8 cellular contexts compared by ENCODE assay signal in genomic region chr3:136250226-136250861, GRCh38. TPM values are rescaled to one million over a fixed set of nuclear protein-coding genes. Genes with fewer than 3 reads are reported as not detected.
DNase-seq lines count a peak whose midpoint lies in the region; FAIRE-seq and TF ChIP-seq lines count a peak whose summit lies in the region.

TSS of gene PCCB (plus strand) at chr3:136250340. CDS start at chr3:136250376, 36 bp downstream.

- H3K4me3 Mint-ChIP-seq in H9, result peak within 1 kb of the TSS; percentile 84 to 86

- H2BK15ac ChIP-seq in H9 (ENCODE audit: low read depth, low read length), result no peak within 1 kb of the TSS

- H3K9me3 Mint-ChIP-seq in H9, result no peaks in the 10 kb centered on the region

- no peaks in the 10 kb centered on the region for H3K27me3 ChIP-seq in H9 (ENCODE audit: insufficient read depth, low read length)
- H3K27me3 ChIP-seq in neural cell (ENCODE audit: insufficient read depth, low read depth, low read length), result no peaks in the 10 kb centered on the region
- H3K27me3 ChIP-seq in stomach, result no peaks in the 10 kb centered on the region

- H3K27ac ChIP-seq in H9 (ENCODE audit: insufficient read length, low read depth, low read length), result peak within 1 kb of the TSS; percentile 47
- H3K27ac ChIP-seq in neural cell (ENCODE audit: low read length), result peak within 1 kb of the TSS; percentile 86
- peak within 1 kb of the TSS; percentile 92 to 97 (median 93) for H3K27ac ChIP-seq in stomach

- no CpG with 5 or more reads among the region's 58 CpGs for WGBS in H9 (ENCODE audit: extremely low coverage, insufficient read length, low lambda C conversion rate)
- WGBS in stomach, 5 donors, result 0 to 1% (median 0%) methylated on average over 37 to 58 of the region's 58 CpGs

- TF ChIP-seq EP300 in neural cell (conservative IDR thresholded peaks at IDR 0.05; ENCODE audit: poor library complexity, severe bottlenecking), result peak; percentile 58
- no peak for TF ChIP-seq EP300 in stomach (IDR thresholded peaks at IDR 0.05)

- H3K18ac ChIP-seq in H9 (ENCODE audit: insufficient read length, low read depth, low read length), result peak within 1 kb of the TSS; percentile 98

- H3K9ac ChIP-seq in H9 (ENCODE audit: extremely low read depth, insufficient read length, low read length) (peak within 1 kb of the TSS; percentile 84), neural cell (ENCODE audit: low read length) (peak within 1 kb of the TSS; percentile 76)

- no peaks in the 10 kb centered on the region for H3K23me2 ChIP-seq in H9 (ENCODE audit: insufficient read length, low read depth, low read length, poor library complexity, severe bottlenecking)

- H3K79me2 ChIP-seq in H9 (ENCODE audit: insufficient read depth, low read length) (no peaks in the 10 kb centered on the region; the same call in none of the 2 replicates), neural cell (replicated peaks; ENCODE audit: insufficient read depth, low read length) (peaks cover 13% of the 10 kb centered on the region)

- no peaks in the 10 kb centered on the region for H3K9me2 ChIP-seq in neural cell (ENCODE audit: insufficient read depth, low read length)

- H3K27me3 Mint-ChIP-seq in H9 (ENCODE audit: low read depth), result no peaks in the 10 kb centered on the region

- H4K20me1 ChIP-seq in H9 (ENCODE audit: control insufficient read depth, insufficient read depth, insufficient read length) (no peaks in the 10 kb centered on the region), neural cell (ENCODE audit: insufficient read depth) (no peaks in the 10 kb centered on the region)

- H3K23ac ChIP-seq in H9 (ENCODE audit: insufficient read length, low read depth, low read length), result no peak within 1 kb of the TSS

- no peak within 1 kb of the TSS for H3K56ac ChIP-seq in H9 (ENCODE audit: insufficient read length, low read depth, low read length)

- no peak within 1 kb of the TSS for H4K91ac ChIP-seq in H9 (ENCODE audit: insufficient read length, low read depth, low read length)

- H3K36me3 ChIP-seq in neural cell (ENCODE audit: insufficient read depth, low read length) (no peaks in the 10 kb centered on the region), stomach (peaks cover 0 to 1% (median 0%) of the 10 kb centered on the region in 4 donors)

- H2AFZ ChIP-seq in H9 (ENCODE audit: low read length) (no peak within 1 kb of the TSS), neural cell (ENCODE audit: low read depth, low read length) (peak within 1 kb of the TSS; percentile 89)

- H2BK20ac ChIP-seq in H9 (ENCODE audit: low read depth, low read length, poor library complexity, severe bottlenecking), result no peak within 1 kb of the TSS

- H3K79me1 ChIP-seq in H9 (ENCODE audit: insufficient read depth, low read depth, low read length, poor library complexity, severe bottlenecking), result no peaks in the 10 kb centered on the region

- H3K14ac ChIP-seq in H9 (ENCODE audit: insufficient read depth, low read length), result peak within 1 kb of the TSS; percentile 99

- H3K4me2 ChIP-seq in H9 (ENCODE audit: insufficient read depth, insufficient read length, low read length) (peak within 1 kb of the TSS; percentile 53), neural cell (ENCODE audit: low read length) (peak within 1 kb of the TSS; percentile 71)

- no peak within 1 kb of the TSS for H2BK120ac ChIP-seq in H9 (ENCODE audit: low read depth, low read length, poor library complexity, severe bottlenecking)

- peak within 1 kb of the TSS; percentile 38 for H2BK12ac ChIP-seq in H9 (ENCODE audit: insufficient read length, low read depth, low read length)

- intact Hi-C loops in stomach (cut with DNase I; ENCODE audit: low total_unique reads), result loop anchor here (10.0 kb wide), 1 partner anchor 176 kb away; no protein-coding TSS in a partner anchor

- H3K36me3 Mint-ChIP-seq in H9 (ENCODE audit: insufficient read depth in 1 of 3, low read depth in 3 of 3), result peaks cover 0 to 2% (median 0%) of the 10 kb centered on the region in 3 experiments; a peak in 3 of 7 replicates

- no peaks in the 10 kb centered on the region for H3K4me1 ChIP-seq in H9 (ENCODE audit: insufficient read depth, low read length)
- peaks cover 13 to 23% (median 19%) of the 10 kb centered on the region in 4 donors for H3K4me1 ChIP-seq in stomach

- TF ChIP-seq POLR2A in stomach (IDR thresholded peaks at IDR 0.05), result peak in 1 of 4 donors; percentile 44

- no peak within 1 kb of the TSS for H2AK5ac ChIP-seq in H9 (ENCODE audit: insufficient read length, low read length)

- peak; percentile 83 for TF ChIP-seq CTCF in H9 (conservative IDR thresholded peaks at IDR 0.05)
- TF ChIP-seq CTCF in neural cell (IDR thresholded peaks at IDR 0.05; ENCODE audit: poor library complexity, severe bottlenecking), result peak; percentile 98
- TF ChIP-seq CTCF in stomach (IDR thresholded peaks at IDR 0.05), result peak in 6 of 7 experiments; percentile 57 to 98 (median 80)

- H3K27ac Mint-ChIP-seq in H9, result peak within 1 kb of the TSS; percentile 93 to 99 (median 96)

- peak; percentile 72 for TF ChIP-seq RAD21 in neural cell (conservative IDR thresholded peaks at IDR 0.05)

- H3K4ac ChIP-seq in H9 (ENCODE audit: low read depth, low read length), result no peak within 1 kb of the TSS

- peaks cover 19 to 22% of the 10 kb centered on the region in 2 experiments for H3K4me1 Mint-ChIP-seq in H9

- H3F3A ChIP-seq in neural cell (ENCODE audit: insufficient read depth, low read length, poor library complexity, severe bottlenecking), result peaks cover 4% of the 10 kb centered on the region

- H4K5ac ChIP-seq in H9 (ENCODE audit: insufficient read length, low read depth, low read length), result no peak within 1 kb of the TSS

- no peaks in the 10 kb centered on the region for H3K9me3 ChIP-seq in H9 (ENCODE audit: control insufficient read depth, low read depth, low read length)
- no peaks in the 10 kb centered on the region for H3K9me3 ChIP-seq in neural cell (ENCODE audit: low read length)
- H3K9me3 ChIP-seq in stomach, result no peaks in the 10 kb centered on the region

- no peak within 1 kb of the TSS for H2BK5ac ChIP-seq in H9 (ENCODE audit: insufficient read length, low read length)

- peak within 1 kb of the TSS; percentile 75 for H3K4me3 ChIP-seq in neural cell (ENCODE audit: low read length)
- peak within 1 kb of the TSS; percentile 58 to 79 (median 60) for H3K4me3 ChIP-seq in stomach

- FAIRE-seq in G401.6 (lab: Jason Lieb, UNC), result peak; percentile 93

- no peak within 1 kb of the TSS for H3T11ph ChIP-seq in H9 (ENCODE audit: low read length)

- no peak within 1 kb of the TSS for H4K8ac ChIP-seq in H9 (replicated peaks; ENCODE audit: insufficient read length, low read depth, low read length)

- DNase-seq in H9 (peak; percentile 96), M059J (ENCODE audit: low read depth) (peak; percentile 94), SHP77 (lab: John Stamatoyannopoulos, UW) (peak; percentile 95 to 96), fibroblast of the conjunctiva (ENCODE audit: low read depth) (peak; percentile 90), stomach (peak; percentile 96)
- DNase-seq in activated effector memory CD4-positive, alpha-beta T cell treated with anti-CD3 and anti-CD28 coated beads, Interleukin-2, amount 50 U/mL, for 16 hours, result peak; percentile 97

TF ChIP-seq in neural cell, 6 proteins besides CTCF, POLR2A, EP300 and RAD21:
- TF ChIP-seq POLR2AphosphoS5 (IDR thresholded peaks at IDR 0.05) (peak; percentile 95), EZH2 (IDR thresholded peaks at IDR 0.05; ENCODE audit: borderline replicate concordance, insufficient read depth, low read length, poor library complexity, severe bottlenecking) (no peak), MXI1 (conservative IDR thresholded peaks at IDR 0.05; ENCODE audit: poor library complexity, severe bottlenecking) (peak; percentile 92), TAF1 (IDR thresholded peaks at IDR 0.05; ENCODE audit: low read depth) (peak; percentile 89), SMC3 (conservative IDR thresholded peaks at IDR 0.05; ENCODE audit: poor library complexity) (peak; percentile 83)
- TF ChIP-seq, protein P1, sequence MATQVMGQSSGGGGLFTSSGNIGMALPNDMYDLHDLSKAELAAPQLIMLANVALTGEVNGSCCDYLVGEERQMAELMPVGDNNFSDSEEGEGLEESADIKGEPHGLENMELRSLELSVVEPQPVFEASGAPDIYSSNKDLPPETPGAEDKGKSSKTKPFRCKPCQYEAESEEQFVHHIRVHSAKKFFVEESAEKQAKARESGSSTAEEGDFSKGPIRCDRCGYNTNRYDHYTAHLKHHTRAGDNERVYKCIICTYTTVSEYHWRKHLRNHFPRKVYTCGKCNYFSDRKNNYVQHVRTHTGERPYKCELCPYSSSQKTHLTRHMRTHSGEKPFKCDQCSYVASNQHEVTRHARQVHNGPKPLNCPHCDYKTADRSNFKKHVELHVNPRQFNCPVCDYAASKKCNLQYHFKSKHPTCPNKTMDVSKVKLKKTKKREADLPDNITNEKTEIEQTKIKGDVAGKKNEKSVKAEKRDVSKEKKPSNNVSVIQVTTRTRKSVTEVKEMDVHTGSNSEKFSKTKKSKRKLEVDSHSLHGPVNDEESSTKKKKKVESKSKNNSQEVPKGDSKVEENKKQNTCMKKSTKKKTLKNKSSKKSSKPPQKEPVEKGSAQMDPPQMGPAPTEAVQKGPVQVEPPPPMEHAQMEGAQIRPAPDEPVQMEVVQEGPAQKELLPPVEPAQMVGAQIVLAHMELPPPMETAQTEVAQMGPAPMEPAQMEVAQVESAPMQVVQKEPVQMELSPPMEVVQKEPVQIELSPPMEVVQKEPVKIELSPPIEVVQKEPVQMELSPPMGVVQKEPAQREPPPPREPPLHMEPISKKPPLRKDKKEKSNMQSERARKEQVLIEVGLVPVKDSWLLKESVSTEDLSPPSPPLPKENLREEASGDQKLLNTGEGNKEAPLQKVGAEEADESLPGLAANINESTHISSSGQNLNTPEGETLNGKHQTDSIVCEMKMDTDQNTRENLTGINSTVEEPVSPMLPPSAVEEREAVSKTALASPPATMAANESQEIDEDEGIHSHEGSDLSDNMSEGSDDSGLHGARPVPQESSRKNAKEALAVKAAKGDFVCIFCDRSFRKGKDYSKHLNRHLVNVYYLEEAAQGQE (IDR thresholded peaks at IDR 0.05; ENCODE audit: borderline replicate concordance), result peak; percentile 86

RNA-seq across cellular contexts. Expression of gene PCCB, which starts in this region (rescaled TPM):
- total RNA-seq in H9 (2021), result 65.6 and 68.9 TPM in 2 replicates
- 67.3 and 68.9 TPM in 2 replicates for total RNA-seq in M059J (2014; rRNA removed; shearing (Covaris generic))
- 18.3 and 26.9 TPM in 2 replicates for polyA plus RNA-seq in neural cell
- polyA minus RNA-seq in neural cell, result 37.2 and 44.6 TPM in 2 replicates
- 10 to 100 TPM in 3 of 5 donors, 1 to 10 TPM in 2; 4.7 to 45.0 (median 23.2) TPM for total RNA-seq in stomach
- polyA plus RNA-seq in stomach, result 10 to 100 TPM; 15.5 to 28.4 (median 20.5) TPM

Comparison
In these comparisons a context has a peak if more than half of its experiments do, and no peak if none do; other contexts are left out.
1. Peak in every context shown above with its lines: DNase-seq, H3K4me3 ChIP-seq and H3K27ac ChIP-seq.